Comparison of ENCODE assay signal across 9 cellular contexts in genomic region chr4:142265536-142265935, GRCh38.
DNase-seq lines count a peak whose midpoint lies in the region; ATAC-seq and TF ChIP-seq lines count a peak whose summit lies in the region.
"Had no signal": no experiment of that assay in that cellular context is flagged by ENCODE, and none has a peak within 500 bp of the region (broad histone marks: within the 10 kb centered on the region; RNA-seq: fewer than 3 reads in every experiment).

No MANE protein-coding gene starts in this region.

- BruUV-seq in PC-9 (replicated peaks; lab: Mats Ljungman, UMichigan), result no TSS peak

- H3K79me2 ChIP-seq in PC-9 (ENCODE audit: low read depth), result 0 out of 2 replicates have a peak, but pooled peaks cover 5% of the 10 kb centered on the region

- no peak overlapping the region for H2AFZ ChIP-seq in PC-9

- ATAC-seq in naive thymus-derived CD4-positive, alpha-beta T cell, result no peak

- no peaks in the 10 kb centered on the region for H3K27me3 Mint-ChIP-seq in naive thymus-derived CD4-positive, alpha-beta T cell

- H3K27me3 ChIP-seq in PC-9 (ENCODE audit: insufficient read depth, low read depth), result no peaks in the 10 kb centered on the region
- H3K27me3 ChIP-seq in naive thymus-derived CD4-positive, alpha-beta T cell (ENCODE audit: control insufficient read depth in 2 of 2, insufficient read depth in 2 of 2, low read length in 2 of 2), result no peaks in the 10 kb centered on the region

- H3K9me3 ChIP-seq in PC-9 (ENCODE audit: insufficient read depth, low read depth), result no peaks in the 10 kb centered on the region
- H3K9me3 ChIP-seq in naive thymus-derived CD4-positive, alpha-beta T cell (ENCODE audit: control insufficient read depth in 2 of 3, low read length in 3 of 3), result no peaks in the 10 kb centered on the region

- intact Hi-C loops in PC-9 (cut with micrococcal nuclease; ENCODE audit: unreplicated experiment), result loop anchor here (10.0 kb wide), 1 partner anchor 579 kb away; the partner anchor contains the start of gene INPP4B
- intact Hi-C loops in naive thymus-derived CD4-positive, alpha-beta T cell (cut with micrococcal nuclease), result no loop called here

- H4K20me1 ChIP-seq in PC-9 (ENCODE audit: insufficient read depth), result no peaks in the 10 kb centered on the region

- POLR2A ChIA-PET in PC-9 (lab: Charles Lee; ENCODE audit: unreplicated experiment), result interaction anchor here (1.0 kb wide), 1 partner anchor 8 kb away, joined by 4 read pairs; no protein-coding TSS in a partner anchor
- POLR2A ChIA-PET in naive thymus-derived CD4-positive, alpha-beta T cell (lab: Charles Lee), result interaction anchor here (0.7 to 1.1 kb wide), 3 partner anchors 9 to 560 kb away, joined by 3 to 5 read pairs (median 3); no protein-coding TSS in a partner anchor

- peaks cover 15 to 82% (median 74%) of the 10 kb centered on the region in 5 donors for H3K36me3 Mint-ChIP-seq in naive thymus-derived CD4-positive, alpha-beta T cell

- H3K4me1 Mint-ChIP-seq in naive thymus-derived CD4-positive, alpha-beta T cell, result peaks cover 23 to 93% (median 83%) of the 10 kb centered on the region in 7 donors

- peaks cover 7% of the 10 kb centered on the region; the same call in 1 of the 2 replicates for H3K36me3 ChIP-seq in PC-9 (ENCODE audit: low read depth)
- H3K36me3 ChIP-seq in naive thymus-derived CD4-positive, alpha-beta T cell (ENCODE audit: control insufficient read depth in 2 of 3, insufficient read depth in 3 of 3, low read length in 3 of 3), result peaks cover 0 to 30% (median 4%) of the 10 kb centered on the region in 3 experiments

- peaks cover 9% of the 10 kb centered on the region for H3F3A ChIP-seq in PC-9 (ENCODE audit: insufficient read depth, low read depth)

- peaks cover 25% of the 10 kb centered on the region for H3K4me1 ChIP-seq in PC-9 (replicated peaks; ENCODE audit: insufficient read depth)
- H3K4me1 ChIP-seq in naive thymus-derived CD4-positive, alpha-beta T cell (ENCODE audit: control insufficient read depth in 2 of 2, insufficient read depth in 2 of 2, low read length in 2 of 2), result peaks cover 23 to 24% of the 10 kb centered on the region in 2 donors

- H3K9me3 Mint-ChIP-seq in naive thymus-derived CD4-positive, alpha-beta T cell, result peaks cover 0 to 3% (median 0%) of the 10 kb centered on the region in 11 donors

- H3K4me3 Mint-ChIP-seq in naive thymus-derived CD4-positive, alpha-beta T cell, result peak overlapping the region in 4 of 10 donors; percentile 3 to 16 (median 12)

- CTCF ChIA-PET in PC-9 (lab: Charles Lee), result no interaction called here
- CTCF ChIA-PET in naive thymus-derived CD4-positive, alpha-beta T cell (lab: Charles Lee), result no interaction called here

- H3K4me2 ChIP-seq in PC-9, result peak overlapping the region; percentile 54

- TF ChIP-seq CTCF in PC-9 (conservative IDR thresholded peaks at IDR 0.05), result no peak

- H3K4me3 ChIP-seq in PC-9, result 0 out of 2 replicates have a peak overlapping the region, but pooled peaks have one; percentile 17
- no peak overlapping the region for H3K4me3 ChIP-seq in naive thymus-derived CD4-positive, alpha-beta T cell (ENCODE audit: low read length)

- DNase-seq in ELR (ENCODE audit: low read depth) (peak; percentile 61), PC-9 (peak in 1 of 2 experiments; percentile 53), dedifferentiated amniotic fluid mesenchymal stem cell (ENCODE audit: extremely low spot score) (peak; percentile 24), HPDE6-E6E7 (ENCODE audit: extremely low spot score) (no peak), NAMALWA (ENCODE audit: low spot score) (no peak), cerebellar cortex (ENCODE audit: low spot score) (no peak)
- no peak for DNase-seq in naive thymus-derived CD4-positive, alpha-beta T cell
- DNase-seq: activated effector memory CD4-positive, alpha-beta T cell treated with Interleukin-2 at 50 U/mL for 16 hours; KG1 had no signal

- H3K27ac Mint-ChIP-seq in naive thymus-derived CD4-positive, alpha-beta T cell, result peak overlapping the region; percentile 24 to 91 (median 50)

- no peaks in the 10 kb centered on the region for H3K9me2 ChIP-seq in PC-9 (ENCODE audit: insufficient read depth)

- peak overlapping the region; percentile 75 for H3K27ac ChIP-seq in PC-9
- H3K27ac ChIP-seq in naive thymus-derived CD4-positive, alpha-beta T cell (ENCODE audit: low read depth, low read length), result no peak overlapping the region

Comparison
In these comparisons a context has a peak if more than half of its experiments do, and no peak if none do; other contexts are left out.
1. DNase-seq: peak in ELR (single experiment) and dedifferentiated amniotic fluid mesenchymal stem cell (single experiment); none in naive thymus-derived CD4-positive, alpha-beta T cell (0 of 9), HPDE6-E6E7 (single experiment), NAMALWA (single experiment) and cerebellar cortex (single experiment).